In genomic region chr2:179265082-179265575, GRCh38 we compare ENCODE assay signal across 8 cellular contexts. TPM values are rescaled to one million over a fixed set of nuclear protein-coding genes. Genes with fewer than 3 reads are reported as not detected.
DNase-seq lines count a peak whose midpoint lies in the region; TF ChIP-seq lines count a peak whose summit lies in the region.

No MANE protein-coding gene starts in this region.

- H3K9ac ChIP-seq in iPS-18a (ENCODE audit: low read length) = no peak overlapping the region
- peak overlapping the region; percentile 64 to 74 for H3K9ac ChIP-seq in stomach smooth muscle (ENCODE audit: low read length in 2 of 2)

- H3K4me3 ChIP-seq in adrenal gland (peak overlapping the region in 2 of 4 donors; percentile 77 to 95), iPS-18a (ENCODE audit: low read length) (peak overlapping the region; percentile 51), stomach smooth muscle (ENCODE audit: low read length in 2 of 2) (peak overlapping the region; percentile 79 to 87)

- H3K4me1 Mint-ChIP-seq in activated naive CD4-positive, alpha-beta T cell treated with anti-CD3 and anti-CD28 coated beads, Interleukin-2, amount 50 U/mL, for 24 hours = peaks cover 26% of the 10 kb centered on the region

- peak overlapping the region; percentile 72 for H3K4me3 Mint-ChIP-seq in activated naive CD4-positive, alpha-beta T cell treated with anti-CD3 and anti-CD28 coated beads, Interleukin-2, amount 50 U/mL, for 24 hours

- H3K36me3 ChIP-seq in adrenal gland (replicated peaks in 1 of 2) (no peaks in the 10 kb centered on the region), iPS-18a (ENCODE audit: control insufficient read depth, low read depth, low read length) (no peaks in the 10 kb centered on the region), stomach smooth muscle (ENCODE audit: control insufficient read depth in 2 of 2, insufficient read depth in 2 of 2, low read length in 2 of 2) (no peaks in the 10 kb centered on the region)

- no peak for TF ChIP-seq CTCF in adrenal gland (IDR thresholded peaks at IDR 0.05)

- H3K27ac Mint-ChIP-seq in activated naive CD4-positive, alpha-beta T cell treated with anti-CD3 and anti-CD28 coated beads, Interleukin-2, amount 50 U/mL, for 24 hours = peak overlapping the region; percentile 57

- peaks cover 0 to 18% of the 10 kb centered on the region in 2 donors for H3K4me1 ChIP-seq in adrenal gland (replicated peaks in 1 of 2)
- peaks cover 12% of the 10 kb centered on the region for H3K4me1 ChIP-seq in iPS-18a (ENCODE audit: control insufficient read depth, low read depth, low read length)
- peaks cover 4% of the 10 kb centered on the region for H3K4me1 ChIP-seq in stomach smooth muscle (ENCODE audit: control insufficient read depth, insufficient read depth, low read length)

- H3K9me3 ChIP-seq in adrenal gland (replicated peaks in 1 of 3) (no peaks in the 10 kb centered on the region), iPS-18a (ENCODE audit: control insufficient read depth, low read depth, low read length) (no peaks in the 10 kb centered on the region), stomach smooth muscle (ENCODE audit: control insufficient read depth in 2 of 2, low read length in 2 of 2) (no peaks in the 10 kb centered on the region)

- intact Hi-C loops in adrenal gland (cut with DNase I) = no loop called here

- peak overlapping the region in 4 of 5 donors; percentile 71 to 96 (median 80) for H3K27ac ChIP-seq in adrenal gland
- no peak overlapping the region for H3K27ac ChIP-seq in iPS-18a (ENCODE audit: low read length)
- H3K27ac ChIP-seq in stomach smooth muscle (ENCODE audit: low read length) = peak overlapping the region; percentile 73

- peaks cover 33% of the 10 kb centered on the region for H3K27me3 Mint-ChIP-seq in activated naive CD4-positive, alpha-beta T cell treated with anti-CD3 and anti-CD28 coated beads, Interleukin-2, amount 50 U/mL, for 24 hours

- no peak for TF ChIP-seq POLR2A in adrenal gland (IDR thresholded peaks at IDR 0.05)

- 40 to 53% (median 49%) methylated on average over 6 of the region's 6 CpGs for WGBS in adrenal gland, 4 donors

- no peaks in the 10 kb centered on the region for H3K36me3 Mint-ChIP-seq in activated naive CD4-positive, alpha-beta T cell treated with anti-CD3 and anti-CD28 coated beads, Interleukin-2, amount 50 U/mL, for 24 hours

- H3K27me3 ChIP-seq in adrenal gland (no peaks in the 10 kb centered on the region), iPS-18a (ENCODE audit: control insufficient read depth, insufficient read depth, low read length) (peaks cover 20% of the 10 kb centered on the region), stomach smooth muscle (ENCODE audit: control insufficient read depth in 1 of 2, insufficient read depth in 2 of 2, low read length in 2 of 2) (no peaks in the 10 kb centered on the region)

- no peaks in the 10 kb centered on the region for H3K9me3 Mint-ChIP-seq in activated naive CD4-positive, alpha-beta T cell treated with anti-CD3 and anti-CD28 coated beads, Interleukin-2, amount 50 U/mL, for 24 hours

- DNase-seq in activated naive CD4-positive, alpha-beta T cell treated with Interleukin-2 at 50 U/mL for 16 hours = no peak
- DNase-seq in adrenal gland (peak in 1 of 7 donors; percentile 16), DMS153 treated with DMSO at 0.1 percent for 48 hours (lab: John Stamatoyannopoulos, UW; ENCODE audit: unreplicated experiment) (no peak), activated gamma-delta T cell (lab: John Stamatoyannopoulos, UW) (no peak)
- no peak for DNase-seq in activated CD4-positive, CD25-positive, alpha-beta regulatory T cell (lab: John Stamatoyannopoulos, UW)

RNA-seq across cellular contexts. Expression of gene SESTD1, which starts 0.5 kb away (rescaled TPM):
- total RNA-seq in adrenal gland = 10 to 100 TPM in 7 of 8 donors, 1 to 10 TPM in 1; 7.6 to 28.2 (median 17.4) TPM
- polyA plus RNA-seq in adrenal gland = 10 to 100 TPM in 1 of 3 donors, 1 to 10 TPM in 2; 4.7 to 16.0 (median 5.6) TPM
